5 cellular contexts compared by ENCODE assay signal in the genomic region with DNA sequence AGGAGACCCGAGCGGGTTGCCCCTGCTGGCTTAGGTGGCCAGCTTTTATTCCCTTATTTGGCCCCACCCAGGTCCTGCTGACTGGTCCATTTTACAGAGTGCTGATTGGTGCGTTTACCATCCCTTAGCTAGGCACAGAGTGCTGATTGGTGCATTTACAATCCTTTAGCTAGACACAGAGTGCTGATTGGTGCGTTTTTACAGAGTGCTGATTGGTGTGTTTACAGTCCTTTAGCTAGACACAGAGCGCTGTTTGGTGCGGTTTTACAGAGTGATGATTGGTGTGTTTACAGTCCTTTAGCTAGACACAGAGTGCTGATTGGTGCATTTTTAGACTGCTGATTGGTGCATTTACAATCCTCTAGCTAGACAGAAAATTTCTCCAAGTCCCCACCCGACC. TPM values are rescaled to one million over a fixed set of nuclear protein-coding genes. Genes with fewer than 3 reads are reported as not detected.
DNase-seq lines count a peak whose midpoint lies in the region; ATAC-seq, FAIRE-seq and TF ChIP-seq lines count a peak whose summit lies in the region.
"Not testable (repeated sequence)": the region's sequence is repeated elsewhere in the genome, so short reads cannot be mapped to it uniquely, and the experiment has no call there.

No MANE protein-coding gene starts in this region.

- H3K9ac ChIP-seq in K562 (ENCODE audit: insufficient read depth in 1 of 2, low read depth in 2 of 2, low read length in 2 of 2); kidney (ENCODE audit: low read length in 2 of 2): not testable (repeated sequence)

- H3K4me3 ChIP-seq in A549; HEK293 (ENCODE audit: low read depth, low read length); K562; kidney (ENCODE audit: low read length in 2 of 2): not testable (repeated sequence)

- BruUV-seq in K562 (replicated peaks; lab: Mats Ljungman, UMichigan), result not testable (repeated sequence)

- H3K9me3 ChIP-seq in A549; HEK293 (ENCODE audit: control insufficient read depth, insufficient read depth, low read depth, low read length); K562 (replicated peaks; ENCODE audit: control insufficient read depth, insufficient read depth, low read depth, low read length); kidney (ENCODE audit: control insufficient read depth in 1 of 2, low read length in 2 of 2): not testable (repeated sequence)

- not testable (repeated sequence) for H4K20me1 ChIP-seq in K562 (replicated peaks; ENCODE audit: control insufficient read depth, insufficient read depth, low read length)

- TF ChIP-seq RAD21 in A549 (conservative IDR thresholded peaks at IDR 0.05 in 1 of 2, IDR thresholded peaks at IDR 0.05 in 1 of 2); K562 (CRISPR knock-in tag; conservative IDR thresholded peaks at IDR 0.05 in 1 of 2, IDR thresholded peaks at IDR 0.05 in 1 of 2): not testable (repeated sequence)

- FAIRE-seq in A549 (lab: Jason Lieb, UNC); K562 (lab: Jason Lieb, UNC); kidney (lab: Jason Lieb, UNC): not testable (repeated sequence)

- DNase-seq in A549 (ENCODE audit: low read depth in 1 of 2, low spot score in 1 of 2); K562 (ENCODE audit: extremely low read depth in 1 of 4, low spot score in 3 of 4): not testable (repeated sequence)
- DNase-seq in NAMALWA (ENCODE audit: low spot score) (peak; percentile 28), kidney (peak; percentile 8)

- WGBS in A549 (ENCODE audit: missing lambda C conversion rate), result 76% methylated on average over 7 of the region's 7 CpGs
- whole genome bisulfite sequencing in K562 (ENCODE audit: insufficient coverage, low coverage, missing lambda C conversion rate), result 12% methylated on average over 7 of the region's 7 CpGs

- in situ Hi-C loops in K562 (cut with MboI), result not testable (repeated sequence)

- ATAC-seq in A549, K562: not testable (repeated sequence)

- intact Hi-C loops in K562 (cut with micrococcal nuclease); kidney (cut with DNase I): not testable (repeated sequence)

- TF ChIP-seq POLR2A in A549 (IDR thresholded peaks at IDR 0.05; ENCODE audit: low read length); K562 (conservative IDR thresholded peaks at IDR 0.05): not testable (repeated sequence)

- not testable (repeated sequence) for H3K36me3 ChIP-seq in HEK293 (ENCODE audit: control insufficient read depth in 2 of 2, insufficient read depth in 1 of 2, low read length in 2 of 2); K562 (ENCODE audit: control insufficient read depth, insufficient read depth, low read length); kidney (ENCODE audit: control insufficient read depth in 1 of 2, insufficient read depth in 2 of 2, low read length in 2 of 2)

- CTCF ChIA-PET in A549 (lab: Yijun Ruan, JAX) (interaction anchor here (0.8 kb wide), 1 partner anchor 12 kb away, joined by 3 read pairs; no protein-coding TSS in a partner anchor), HEK293 (lab: Yijun Ruan, JAX) (interaction anchor here (0.6 kb wide), 1 partner anchor 27 kb away, joined by 3 read pairs; no protein-coding TSS in a partner anchor)
- CTCF ChIA-PET in K562 (lab: Yijun Ruan, JAX; ENCODE audit: low intra/inter-chr PET ratio), result not testable (repeated sequence)

- TF ChIP-seq CTCF in A549 (IDR thresholded peaks at IDR 0.05); HEK293 (tag by site-specific recombination; IDR thresholded peaks at IDR 0.05); K562 (IDR thresholded peaks at IDR 0.05 in 2 of 3, conservative IDR thresholded peaks at IDR 0.05 in 1 of 3; ENCODE audit: insufficient read depth in 2 of 3, low read depth in 1 of 3, low read length in 3 of 3); kidney (IDR thresholded peaks at IDR 0.05; ENCODE audit: borderline replicate concordance, extremely low read depth, insufficient read depth): not testable (repeated sequence)

- H3K27me3 ChIP-seq in K562 (ENCODE audit: control insufficient read depth in 2 of 2, insufficient read depth in 2 of 2, low read length in 2 of 2), result peaks cover 21 to 24% of the 10 kb centered on the region in 2 experiments

- not testable (repeated sequence) for H3K27ac ChIP-seq in A549; HEK293 (ENCODE audit: extremely low read depth, low read depth, low read length); K562 (ENCODE audit: extremely low read depth, low read depth, low read length); kidney (ENCODE audit: low read depth in 2 of 2, low read length in 2 of 2)

- H3K79me2 ChIP-seq in K562 (ENCODE audit: control insufficient read depth, insufficient read depth, low read length), result not testable (repeated sequence)

- H3K9me1 ChIP-seq in K562 (ENCODE audit: control insufficient read depth, insufficient read depth, low read length), result not testable (repeated sequence)

- H3K4me2 ChIP-seq in A549; K562 (ENCODE audit: insufficient read depth, low read length): not testable (repeated sequence)

- H3K4me1 ChIP-seq in A549; HEK293 (ENCODE audit: control insufficient read depth, insufficient read depth, low read length); K562 (replicated peaks in 1 of 2; ENCODE audit: control insufficient read depth in 2 of 2, insufficient read depth in 2 of 2, low read length in 2 of 2); kidney (ENCODE audit: control insufficient read depth in 1 of 2, insufficient read depth in 1 of 2, low read depth in 1 of 2, low read length in 2 of 2): not testable (repeated sequence)

- TF ChIP-seq EP300 in A549 (IDR thresholded peaks at IDR 0.05); K562 (IDR thresholded peaks at IDR 0.05; ENCODE audit: low read length): not testable (repeated sequence)

- POLR2A ChIA-PET in A549 (lab: Yijun Ruan, JAX) (interaction anchor here (0.6 kb wide), 1 partner anchor 38 kb away, joined by 4 read pairs; no protein-coding TSS in a partner anchor), K562 (lab: Yijun Ruan, JAX) (interaction anchor here (0.6 to 1.1 kb wide), 2 partner anchors 15 to 547 kb away, joined by 3 read pairs; no protein-coding TSS in a partner anchor)
- POLR2A ChIA-PET in HEK293 (lab: Yijun Ruan, JAX), result not testable (repeated sequence)

- H2AFZ ChIP-seq in K562 (ENCODE audit: low read depth, low read length), result not testable (repeated sequence)

TF ChIP-seq in A549, 52 proteins besides CTCF, POLR2A, EP300 and RAD21:
- TF ChIP-seq MAFK (IDR thresholded peaks at IDR 0.05; ENCODE audit: partially characterized antibody), result peak; percentile 78

TF ChIP-seq in HEK293, 187 proteins besides CTCF, POLR2A, EP300 and RAD21:
- peak; percentile 47 for TF ChIP-seq SP2 (tag by site-specific recombination; IDR thresholded peaks at IDR 0.05)

TF ChIP-seq in K562, 482 proteins besides CTCF, POLR2A, EP300 and RAD21:
- TF ChIP-seq MAFG (tag; conservative IDR thresholded peaks at IDR 0.05) (peak; percentile 26; the same call in 1 of the 2 replicates), CC2D1A (IDR thresholded peaks at IDR 0.05) (peak; percentile 36; the same call in 1 of the 2 replicates), RBM25 (IDR thresholded peaks at IDR 0.05; ENCODE audit: low read depth, low read length, severe bottlenecking) (peak; percentile 6), C11orf30 (IDR thresholded peaks at IDR 0.05; ENCODE audit: low read depth) (peak; percentile 58; the same call in 1 of the 2 replicates), ZNF316 (IDR thresholded peaks at IDR 0.05) (peak; percentile 79), ASH1L (IDR thresholded peaks at IDR 0.05; ENCODE audit: borderline replicate concordance, low read depth, partially characterized antibody) (peak; percentile 79), MBD2 (IDR thresholded peaks at IDR 0.05; ENCODE audit: borderline replicate concordance, low read depth) (peak; percentile 28; the same call in 1 of the 2 replicates), NFYB (IDR thresholded peaks at IDR 0.05; ENCODE audit: extremely low read depth, insufficient read length) (peak; percentile 76), FOS (IDR thresholded peaks at IDR 0.05; ENCODE audit: extremely low read depth, insufficient read length) (peak; percentile 34)

RNA-seq across cellular contexts. Expression of gene CAMK1D, which starts 39.6 kb away (rescaled TPM):
- polyA plus RNA-seq in A549 (2011; rRNA removed) (12.5 and 15.0 TPM in 2 replicates), A549 (2017; fragmentation: RNase III; extraction: RNeasy Plus Mini Kit Qiagen cat#74134 plus additional on column Dnase treatment) (6.5 to 7.5 TPM (median 6.6 TPM) in 3 replicates), K562 (2011; rRNA removed) (0.04 TPM in 1 of 2 replicates, not detected in the other), K562 (2014; fragmentation: Illumina TruSeq; extraction: Trizol) (0.12 TPM in 2 replicates), K562 (2014; fragmentation: Nextera tagmentation; extraction: Ambion mirVana) (not detected), K562 (2014; rRNA removed) (0.04 and 0.23 TPM in 2 replicates), kidney (ENCODE audit: insufficient read depth, low read depth, low replicate concordance) (1.1 TPM)
- 3.2 and 4.0 TPM in 2 replicates for polyA plus RNA-seq in A549 (2012; cell fraction: cytosol; rRNA removed)
- polyA plus RNA-seq in A549 (2012; cell fraction: nucleus; rRNA removed), result 4.1 and 5.6 TPM in 2 replicates
- polyA minus RNA-seq in A549 (2011; rRNA and poly(A)+ RNA removed), result 10.0 and 10.2 TPM in 2 replicates
- 0.23 and 0.60 TPM in 2 replicates for total RNA-seq in K562 (2011; cell fraction: chromatin; rRNA removed; ENCODE audit: low replicate concordance)
- total RNA-seq in K562 (2011; cell fraction: nucleolus; rRNA removed), result not detected in 2 replicates
- total RNA-seq in K562 (2011; cell fraction: nucleoplasm; rRNA removed), result 0.15 and 0.84 TPM in 2 replicates
- total RNA-seq in K562 (2014; rRNA removed) (not detected in 2 replicates), K562 (2014; rRNA removed; fragmentation: Illumina TruSeq; extraction: Trizol) (0.18 TPM in 1 of 2 replicates, not detected in the other), K562 (2015; rRNA removed; fragmentation: Illumina TruSeq; extraction: Trizol) (not detected in 2 replicates), K562 (2021) (0.09 and 0.24 TPM in 2 replicates), kidney (13.7 TPM)
- 0.03 and 0.13 TPM in 2 replicates for polyA plus RNA-seq in K562 (2011; cell fraction: cytosol; rRNA removed)
- polyA plus RNA-seq in K562 (2011; cell fraction: nucleus; rRNA removed), result 0.07 and 0.10 TPM in 2 replicates
- polyA plus RNA-seq in K562 (2012), result 0.12 and 0.46 TPM in 2 replicates
- polyA minus RNA-seq in K562 (2011; rRNA and poly(A)+ RNA removed), result 0.12 TPM in 1 of 2 replicates, not detected in the other
- polyA minus RNA-seq in K562 (2011; cell fraction: cytosol; rRNA and poly(A)+ RNA removed), result not detected in 2 replicates
- not detected in 2 replicates for polyA minus RNA-seq in K562 (2011; cell fraction: nucleus; rRNA and poly(A)+ RNA removed)
